ENCODE assay signal across 10 cellular contexts in the genomic region with DNA sequence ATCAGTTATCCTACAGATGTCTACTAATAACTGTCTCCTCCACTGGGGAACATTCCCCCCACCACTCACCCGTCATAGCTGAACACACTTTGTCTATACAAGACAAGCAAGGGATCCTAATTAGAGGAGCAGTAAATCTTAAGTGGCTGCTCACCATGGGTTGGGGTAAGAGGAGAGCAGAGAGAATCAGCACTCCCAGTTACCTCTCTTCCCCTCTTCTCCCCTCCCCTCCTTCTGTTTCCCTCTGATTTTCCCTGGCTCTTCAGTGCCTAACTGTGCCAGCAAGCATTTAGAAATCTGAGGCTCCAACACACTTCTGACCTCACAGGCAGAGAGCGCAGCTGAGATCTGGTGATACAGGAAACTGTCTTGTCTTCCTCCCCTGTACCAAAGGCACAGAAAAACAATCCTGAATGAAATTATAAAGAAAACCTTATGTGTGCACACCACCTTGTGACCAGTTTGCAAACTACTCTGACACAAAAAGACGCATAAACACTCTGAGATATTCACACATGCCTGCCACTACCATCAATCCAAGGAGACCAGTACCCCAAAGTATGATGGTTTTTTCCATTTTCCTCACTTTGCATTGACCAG. TPM values are rescaled to one million over a fixed set of nuclear protein-coding genes. Genes with fewer than 3 reads are reported as not detected.
DNase-seq lines count a peak whose midpoint lies in the region; ATAC-seq and TF ChIP-seq lines count a peak whose summit lies in the region.
"Had no signal": no experiment of that assay in that cellular context is flagged by ENCODE, and none has a peak within 500 bp of the region (broad histone marks: within the 10 kb centered on the region; RNA-seq: fewer than 3 reads in every experiment).

No MANE protein-coding gene starts in this region.

- TF ChIP-seq RAD21 in HCT116 (IDR thresholded peaks at IDR 0.05; ENCODE audit: low read depth) = no peak

- peak overlapping the region; percentile 56 for H3K27ac Mint-ChIP-seq in CD4-positive, alpha-beta T cell
- H3K27ac Mint-ChIP-seq in T-cell = peak overlapping the region; percentile 82 to 83
- H3K27ac Mint-ChIP-seq: natural killer cell had no signal

- H3K36me3 Mint-ChIP-seq in CD4-positive, alpha-beta T cell (ENCODE audit: low read depth) = peaks cover 4% of the 10 kb centered on the region
- peaks cover 2% of the 10 kb centered on the region for H3K36me3 Mint-ChIP-seq in T-cell
- H3K36me3 Mint-ChIP-seq: natural killer cell had no signal

- no peak overlapping the region for H3K27ac ChIP-seq in CD4-positive, alpha-beta T cell (ENCODE audit: low read depth, low read length)
- H3K27ac ChIP-seq in HCT116 (ENCODE audit: low read depth, low read length) = peak overlapping the region; percentile 27
- H3K27ac ChIP-seq in smooth muscle cell (ENCODE audit: low read depth) = no peak overlapping the region

- no peaks in the 10 kb centered on the region for H3K27me3 ChIP-seq in CD4-positive, alpha-beta T cell (ENCODE audit: control insufficient read depth, insufficient read depth, low read length)
- H3K27me3 ChIP-seq in HCT116 (ENCODE audit: insufficient read depth, low read length) (no peaks in the 10 kb centered on the region), smooth muscle cell (ENCODE audit: low read depth) (no peaks in the 10 kb centered on the region)

- H2AFZ ChIP-seq in HCT116 (ENCODE audit: low read depth, low read length, poor library complexity, severe bottlenecking) (no peak overlapping the region), smooth muscle cell (ENCODE audit: low read depth) (no peak overlapping the region)

- BruUV-seq in HCT116 (replicated peaks; lab: Mats Ljungman, UMichigan) = no TSS peak

- RAD21 ChIA-PET in HCT116 (lab: Charles Lee; ENCODE audit: low non-redundant PET in 1 of 2, low total read pairs in 2 of 2, uncharacterized antibody in 2 of 2, unreplicated experiment in 2 of 2) = no interaction called here

- H3K4me2 ChIP-seq in HCT116 (ENCODE audit: low read length) (peak overlapping the region; percentile 23; the same call in 1 of the 2 replicates), smooth muscle cell (no peak overlapping the region)

- no peak overlapping the region for H3K9ac ChIP-seq in HCT116 (ENCODE audit: low read length)
- H3K9ac ChIP-seq in smooth muscle cell (ENCODE audit: low read depth) = no peak overlapping the region

- H4K20me1 ChIP-seq in HCT116 (ENCODE audit: insufficient read depth) = no peaks in the 10 kb centered on the region
- peaks cover 4% of the 10 kb centered on the region for H4K20me1 ChIP-seq in smooth muscle cell (ENCODE audit: low read depth)

- H3K36me3 ChIP-seq in HCT116 (ENCODE audit: control insufficient read depth in 1 of 2, insufficient read depth in 2 of 2, low read length in 2 of 2) (peaks cover 0 to 6% of the 10 kb centered on the region in 2 experiments; a peak in 1 of 4 replicates), smooth muscle cell (ENCODE audit: low read depth) (no peaks in the 10 kb centered on the region)

- peak in 1 of 10 experiments; percentile 7 for DNase-seq in CD4-positive, alpha-beta T cell
- DNase-seq in HCT116 (ENCODE audit: low read depth, low spot score) (no peak), T-cell (peak in 13 of 34 experiments; percentile 1 to 27 (median 11)), fibroblast of villous mesenchyme (ENCODE audit: low read depth) (peak; percentile 83), smooth muscle cell (lab: John Stamatoyannopoulos, UW; ENCODE audit: unreplicated experiment) (no peak), NCI-H510A (lab: John Stamatoyannopoulos, UW) (no peak), dedifferentiated amniotic fluid mesenchymal stem cell (ENCODE audit: extremely low spot score) (no peak)
- DNase-seq: natural killer cell; stimulated activated CD8-positive, alpha-beta memory T cell treated with anti-CD3 and anti-CD28 coated beads, Interleukin-4, amount 100 ng/mL, for 48 hours had no signal

- peak; percentile 99 for ATAC-seq in CD4-positive, alpha-beta T cell (ENCODE audit: poor library complexity)
- ATAC-seq in HCT116 = peak; percentile 60
- peak; percentile 66 to 91 (median 85) for ATAC-seq in T-cell (replicated peaks in 1 of 4)
- no peak for ATAC-seq in HG03095 (IDR thresholded peaks at IDR 0.05; ENCODE audit: unreplicated experiment)
- ATAC-seq: natural killer cell had no signal

- intact Hi-C loops in CD4-positive, alpha-beta T cell (cut with DNase I, micrococcal nuclease) = loop anchor here (1.0 to 2.0 kb wide), 2 partner anchors 424 kb away; no protein-coding TSS in a partner anchor
- intact Hi-C loops in HCT116 (cut with micrococcal nuclease) = loop anchor here (5.0 kb wide), 2 partner anchors 126 to 486 kb away; no protein-coding TSS in a partner anchor

- no peak for TF ChIP-seq POLR2A in HCT116 (IDR thresholded peaks at IDR 0.05; ENCODE audit: borderline replicate concordance, extremely low read depth, insufficient read depth, insufficient read length)

- no peaks in the 10 kb centered on the region for H3K9me3 Mint-ChIP-seq in CD4-positive, alpha-beta T cell
- H3K9me3 Mint-ChIP-seq in T-cell = no peaks in the 10 kb centered on the region
- H3K9me3 Mint-ChIP-seq: natural killer cell had no signal

- CTCF ChIA-PET in CD4-positive, alpha-beta T cell (lab: Charles Lee) = interaction anchor here (0.7 kb wide), 1 partner anchor 128 kb away, joined by 3 read pairs; no protein-coding TSS in a partner anchor
- CTCF ChIA-PET in HCT116 (lab: Charles Lee) (interaction anchor here (0.7 to 1.0 kb wide), 3 partner anchors 9 to 424 kb away, joined by 3 to 5 read pairs (median 3); no protein-coding TSS in a partner anchor), T-cell (lab: Charles Lee) (no interaction called here)

- H3K79me2 ChIP-seq in HCT116 (ENCODE audit: insufficient read depth, low read length) (peaks cover 97% of the 10 kb centered on the region), smooth muscle cell (ENCODE audit: low read depth) (peaks cover 6% of the 10 kb centered on the region)

- no peaks in the 10 kb centered on the region for H3K9me2 ChIP-seq in HCT116 (ENCODE audit: insufficient read depth)

- peak overlapping the region; percentile 3 for H3K4me3 Mint-ChIP-seq in CD4-positive, alpha-beta T cell
- no peak overlapping the region for H3K4me3 Mint-ChIP-seq in T-cell
- H3K4me3 Mint-ChIP-seq: natural killer cell had no signal

- H3K4me1 Mint-ChIP-seq in CD4-positive, alpha-beta T cell (ENCODE audit: low read depth) = peaks cover 9% of the 10 kb centered on the region
- peaks cover 8% of the 10 kb centered on the region in 3 donors for H3K4me1 Mint-ChIP-seq in T-cell

- WGBS in smooth muscle cell (ENCODE audit: low lambda C conversion rate) = 59% methylated on average over 3 of the region's 3 CpGs

- TF ChIP-seq CTCF in CD4-positive, alpha-beta T cell (IDR thresholded peaks at IDR 0.05) = peak; percentile 19
- TF ChIP-seq CTCF in HCT116 (IDR thresholded peaks at IDR 0.05 in 2 of 3, conservative IDR thresholded peaks at IDR 0.05 in 1 of 3; ENCODE audit: borderline replicate concordance in 1 of 3, insufficient read depth in 1 of 3, low read depth in 2 of 3, low read length in 2 of 3) (peak in 2 of 3 experiments; percentile 9 to 41; a peak in 2 of 6 replicates), fibroblast of villous mesenchyme (IDR thresholded peaks at IDR 0.05; ENCODE audit: insufficient read depth, low read depth, low read length) (peak; percentile 38), smooth muscle cell (IDR thresholded peaks at IDR 0.05; ENCODE audit: borderline replicate concordance, insufficient read depth, poor library complexity, severe bottlenecking) (no peak)

- H3F3A ChIP-seq in smooth muscle cell (ENCODE audit: low read depth) = no peaks in the 10 kb centered on the region

- no peaks in the 10 kb centered on the region for H3K9me3 ChIP-seq in CD4-positive, alpha-beta T cell (ENCODE audit: control insufficient read depth, low read length)
- H3K9me3 ChIP-seq in HCT116 (ENCODE audit: control insufficient read depth in 1 of 2, insufficient read depth in 1 of 2, low read depth in 1 of 2, low read length in 2 of 2) (no peaks in the 10 kb centered on the region), smooth muscle cell (replicated peaks; ENCODE audit: low read depth) (no peaks in the 10 kb centered on the region)

- no peaks in the 10 kb centered on the region for H3K27me3 Mint-ChIP-seq in CD4-positive, alpha-beta T cell
- peaks cover 0 to 4% of the 10 kb centered on the region in 2 donors for H3K27me3 Mint-ChIP-seq in T-cell

- H3K4me1 ChIP-seq in HCT116 (ENCODE audit: control insufficient read depth in 1 of 2, insufficient read depth in 2 of 2, low read length in 2 of 2) (peaks cover 39 to 84% of the 10 kb centered on the region in 2 experiments), smooth muscle cell (ENCODE audit: low read depth) (no peaks in the 10 kb centered on the region)

- H3K4me3 ChIP-seq in HCT116 (replicated peaks in 1 of 2; ENCODE audit: low read depth in 1 of 2, low read length in 2 of 2) (no peak overlapping the region), fibroblast of villous mesenchyme (ENCODE audit: low read depth, low read length) (no peak overlapping the region), smooth muscle cell (no peak overlapping the region)

- POLR2A ChIA-PET in CD4-positive, alpha-beta T cell (lab: Charles Lee) = interaction anchor here (0.6 to 0.7 kb wide), 2 partner anchors 102 to 1476 kb away, joined by 3 to 4 read pairs; a partner anchor contains a TSS
- POLR2A ChIA-PET in HCT116 (lab: Charles Lee) = no interaction called here
- POLR2A ChIA-PET in T-cell (lab: Charles Lee) = no interaction called here

TF ChIP-seq in HCT116, 20 proteins besides CTCF, POLR2A, EP300 and RAD21 (continues in another document):
- TF ChIP-seq SIN3A (IDR thresholded peaks at IDR 0.05; ENCODE audit: low read depth) (no peak), EGR1 (IDR thresholded peaks at IDR 0.05; ENCODE audit: low read depth) (no peak), ELF1 (IDR thresholded peaks at IDR 0.05; ENCODE audit: borderline replicate concordance, low read depth) (no peak), YY1 (IDR thresholded peaks at IDR 0.05; ENCODE audit: extremely low read depth, insufficient replicate concordance, low read depth, low read length) (no peak), POLR2AphosphoS5 (IDR thresholded peaks at IDR 0.05; ENCODE audit: low read depth, low read length) (no peak), CBX3 (IDR thresholded peaks at IDR 0.05; ENCODE audit: low read depth) (no peak), FOSL1 (IDR thresholded peaks at IDR 0.05; ENCODE audit: low read depth) (no peak), ATF3 (IDR thresholded peaks at IDR 0.05) (no peak), ZFX (IDR thresholded peaks at IDR 0.05) (no peak)

RNA-seq across cellular contexts. Expression of gene MOSPD1, which starts 6.7 kb away (rescaled TPM):
- total RNA-seq in CD4-positive, alpha-beta T cell = 1 to 10 TPM; 4.4 to 5.7 TPM
- total RNA-seq in HCT116 (2021; ENCODE audit: unreplicated experiment) (61.3 TPM), T-cell (10 to 100 TPM in 1 of 5 donors, 1 to 10 TPM in 4; 5.7 to 11.4 (median 8.4) TPM), fibroblast of villous mesenchyme (45.7 and 60.5 TPM in 2 replicates), smooth muscle cell (30.7 TPM in 2 replicates)
- polyA plus RNA-seq in HCT116 (2012) = 26.5 and 33.4 TPM in 2 replicates
- 18.8 and 21.5 TPM in 2 replicates for polyA plus RNA-seq in smooth muscle cell

Comparison
In these comparisons a context has a peak if more than half of its experiments do, and no peak if none do; other contexts are left out.
1. CTCF ChIA-PET loops: an anchor here in CD4-positive, alpha-beta T cell (0.7 kb wide) and HCT116 (0.7 to 1.0 kb wide); none called in T-cell.